24 cellular contexts compared by ENCODE assay signal in the genomic region with DNA sequence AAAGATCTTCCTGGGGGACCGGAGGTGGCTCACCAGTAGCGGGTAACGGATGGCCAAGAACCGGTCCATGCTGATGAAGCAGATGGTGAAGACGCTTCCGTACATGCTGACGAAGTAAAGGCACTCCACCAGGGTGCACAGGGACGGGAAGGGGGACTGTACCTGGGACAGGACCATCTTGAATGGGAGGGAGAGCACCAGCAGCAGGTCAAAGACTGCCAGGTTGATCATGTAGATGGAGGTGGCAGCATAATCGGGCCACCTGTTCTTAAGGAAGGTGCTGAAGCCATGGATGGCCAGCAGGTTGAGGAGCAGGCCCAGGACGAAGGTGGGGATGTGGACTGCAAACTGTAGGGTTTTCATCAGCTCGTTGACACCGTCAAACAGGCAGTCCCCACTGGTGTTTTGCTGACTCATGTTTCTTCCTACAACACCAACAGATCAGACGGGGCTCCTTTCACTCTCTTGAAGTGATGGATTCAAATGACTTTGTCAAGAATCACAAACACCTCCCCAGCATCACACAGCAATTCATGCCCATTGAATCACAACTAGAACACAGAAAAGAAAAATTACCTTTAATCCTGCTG. TPM values are rescaled to one million over a fixed set of nuclear protein-coding genes. Genes with fewer than 3 reads are reported as not detected.
DNase-seq lines count a peak whose midpoint lies in the region; ATAC-seq, FAIRE-seq and TF ChIP-seq lines count a peak whose summit lies in the region.
"Had no signal": no experiment of that assay in that cellular context is flagged by ENCODE, and none has a peak within 500 bp of the region (broad histone marks: within the 10 kb centered on the region; RNA-seq: fewer than 3 reads in every experiment).

No MANE protein-coding gene starts in this region.

- H3K9ac ChIP-seq in HepG2 (ENCODE audit: insufficient read depth, low read depth, low read length), result no peak overlapping the region

- intact Hi-C loops in HepG2 (cut with micrococcal nuclease; ENCODE audit: unreplicated experiment), result no loop called here

- H3K27me3 Mint-ChIP-seq in activated CD8-positive, alpha-beta memory T cell treated with anti-CD3 and anti-CD28 coated beads, Interleukin-2, amount 10 ng/mL, durations not matched to agents 7 days and 5 days, result peaks cover 10% of the 10 kb centered on the region

- H3K36me3 Mint-ChIP-seq in activated CD8-positive, alpha-beta memory T cell treated with anti-CD3 and anti-CD28 coated beads, Interleukin-2, amount 10 ng/mL, durations not matched to agents 7 days and 5 days, result peaks cover 41% of the 10 kb centered on the region

- no peak overlapping the region for H3K4me2 ChIP-seq in HepG2 (ENCODE audit: low read depth, low read length)

- in situ Hi-C loops in HepG2 (cut with HindIII; ENCODE audit: extremely low pct_ligation_motif_present, low pct_unique_long_range_greater_than_20kb), result no loop called here

- H3K36me3 ChIP-seq in HepG2 (replicated peaks in 1 of 2; ENCODE audit: control insufficient read depth in 1 of 2, insufficient read depth in 2 of 2, low read length in 2 of 2), result no peaks in the 10 kb centered on the region
- no peaks in the 10 kb centered on the region for H3K36me3 ChIP-seq in suprapubic skin
- H3K36me3 ChIP-seq: adrenal gland, breast epithelium, heart left ventricle, left lung, MG63, uterus had no signal

- BruUV-seq in HepG2 (replicated peaks; lab: Mats Ljungman, UMichigan), result no TSS peak

- TF ChIP-seq EP300 in HepG2 (IDR thresholded peaks at IDR 0.05; ENCODE audit: low read depth in 2 of 2, low read length in 2 of 2) (no peak), HepG2 (CRISPR knock-in tag; IDR thresholded peaks at IDR 0.05; ENCODE audit: borderline replicate concordance) (no peak), suprapubic skin (IDR thresholded peaks at IDR 0.05) (no peak)

- H3K4me3 ChIP-seq in HepG2 (replicated peaks in 1 of 3; ENCODE audit: insufficient read depth in 1 of 3, low read depth in 2 of 3, low read length in 3 of 3) (no peak overlapping the region), suprapubic skin (no peak overlapping the region)
- H3K4me3 ChIP-seq: adrenal gland, breast epithelium, heart left ventricle, left lung, MG63, uterus had no signal

- POLR2A ChIA-PET in HepG2 (lab: Yijun Ruan, JAX), result no interaction called here

- no peak for TF ChIP-seq RAD21 in HepG2 (CRISPR knock-in tag; IDR thresholded peaks at IDR 0.05)

- H3K9me3 ChIP-seq in HepG2 (ENCODE audit: low read length) (no peaks in the 10 kb centered on the region), suprapubic skin (no peaks in the 10 kb centered on the region)
- H3K9me3 ChIP-seq: adrenal gland, breast epithelium, heart left ventricle, left lung, MG63, uterus had no signal

- 31% methylated on average over 13 of the region's 13 CpGs for WGBS in HepG2 (ENCODE audit: low lambda C conversion rate)
- 84% methylated on average over 13 of the region's 13 CpGs for WGBS in suprapubic skin

- CTCF ChIA-PET in activated CD8-positive, alpha-beta memory T cell treated with anti-CD3 and anti-CD28 coated beads, Interleukin-2, amount 10 ng/mL, durations not matched to agents 7 days and 5 days (lab: Charles Lee), result interaction anchor here (1.0 to 22.6 kb wide), 4 partner anchors 8 to 75 kb away, joined by 3 to 309 read pairs (median 4); no protein-coding TSS in a partner anchor
- CTCF ChIA-PET in HepG2 (lab: Yijun Ruan, JAX; ENCODE audit: low intra/inter-chr PET ratio, low total read pairs), result no interaction called here

- ATAC-seq in activated CD8-positive, alpha-beta memory T cell treated with anti-CD3 and anti-CD28 coated beads, Interleukin-2, amount 10 ng/mL, durations not matched to agents 7 days and 5 days, result no peak
- ATAC-seq in HepG2, result no peak
- ATAC-seq: heart left ventricle, left lung had no signal

- no peak for FAIRE-seq in HepG2 (lab: Jason Lieb, UNC)
- FAIRE-seq: small intestine had no signal

- H3K79me2 ChIP-seq in HepG2 (ENCODE audit: insufficient read depth, low read length), result no peaks in the 10 kb centered on the region

- peak; percentile 62 for DNase-seq in activated effector memory CD4-positive, alpha-beta T cell treated with anti-CD3 and anti-CD28 coated beads, Interleukin-2, amount 50 U/mL, for 16 hours
- DNase-seq in activated effector memory CD4-positive, alpha-beta T cell treated with Interleukin-2 at 50 U/mL for 16 hours, result no peak
- no peak for DNase-seq in activated CD8-positive, alpha-beta memory T cell treated with anti-CD3 and anti-CD28 coated beads, Interleukin-2, amount 10 ng/mL, durations not matched to agents 7 days and 5 days
- no peak for DNase-seq in HepG2 (ENCODE audit: low spot score)
- DNase-seq in suprapubic skin (ENCODE audit: low spot score in 2 of 2), result peak; percentile 36 to 69
- DNase-seq in NOMO-1 treated with dmso at 0.1 percent for 144 hours (lab: John Stamatoyannopoulos, UW; ENCODE audit: unreplicated experiment), result no peak
- no peak for DNase-seq in COLO829 (ENCODE audit: low spot score)
- no peak for DNase-seq in GM19240 (ENCODE audit: insufficient read length, low spot score)
- DNase-seq: cortex of kidney; MG63; NCI-H146; NCI-H82; nephron progenitor cell; OCI-M1; small intestine; stimulated activated CD4-positive, alpha-beta T cell treated with anti-CD3 and anti-CD28 coated beads, Interleukin-4, amount 100 ng/mL, for 1 hour; uterus had no signal

- H3K27me3 ChIP-seq in HepG2 (ENCODE audit: control insufficient read depth in 1 of 2, insufficient read depth in 2 of 2, low read length in 2 of 2) (peaks cover 11 to 71% of the 10 kb centered on the region in 2 experiments; a peak in 4 of 5 replicates), suprapubic skin (peaks cover 4% of the 10 kb centered on the region)
- H3K27me3 ChIP-seq: adrenal gland, breast epithelium, left lung, MG63, uterus had no signal

- H3K4me1 ChIP-seq in HepG2 (ENCODE audit: insufficient read depth, low read length), result peaks cover 16% of the 10 kb centered on the region
- no peaks in the 10 kb centered on the region for H3K4me1 ChIP-seq in suprapubic skin
- H3K4me1 ChIP-seq: adrenal gland, breast epithelium, left lung, uterus had no signal

- no peaks in the 10 kb centered on the region for H4K20me1 ChIP-seq in HepG2 (ENCODE audit: insufficient read depth, low read length)

- TF ChIP-seq CTCF in HepG2 (CRISPR knock-in tag; IDR thresholded peaks at IDR 0.05) (no peak), suprapubic skin (IDR thresholded peaks at IDR 0.05) (no peak)

- peak overlapping the region; percentile 8 for H3K27ac Mint-ChIP-seq in activated CD8-positive, alpha-beta memory T cell treated with anti-CD3 and anti-CD28 coated beads, Interleukin-2, amount 10 ng/mL, durations not matched to agents 7 days and 5 days
- H3K27ac Mint-ChIP-seq: nephron progenitor cell; progenitor cell of endocrine pancreas; T-helper 1 cell treated with Interleukin-12 subunit alpha and Interleukin-12 subunit beta and Interleukin-4 antibody, amounts not matched to agents 30 μg/mL and 1 μg/mL, for 36 hours had no signal

- H3K4me1 Mint-ChIP-seq in activated CD8-positive, alpha-beta memory T cell treated with anti-CD3 and anti-CD28 coated beads, Interleukin-2, amount 10 ng/mL, durations not matched to agents 7 days and 5 days, result peaks cover 73% of the 10 kb centered on the region

- H3K27ac ChIP-seq in HepG2 (ENCODE audit: extremely low read length, insufficient read depth, low read length) (no peak overlapping the region), suprapubic skin (no peak overlapping the region)
- H3K27ac ChIP-seq: adrenal gland, breast epithelium, C4-2B, heart left ventricle, left lung, uterus had no signal

- H2AFZ ChIP-seq in HepG2 (ENCODE audit: low read length), result no peak overlapping the region

- no peak overlapping the region for H3K4me3 Mint-ChIP-seq in activated CD8-positive, alpha-beta memory T cell treated with anti-CD3 and anti-CD28 coated beads, Interleukin-2, amount 10 ng/mL, durations not matched to agents 7 days and 5 days
- H3K4me3 Mint-ChIP-seq: nephron progenitor cell; T-helper 1 cell treated with Interleukin-12 subunit alpha and Interleukin-12 subunit beta and Interleukin-4 antibody, amounts not matched to agents 30 μg/mL and 1 μg/mL, for 36 hours had no signal

- TF ChIP-seq POLR2A in HepG2 (IDR thresholded peaks at IDR 0.05; ENCODE audit: insufficient read depth in 1 of 2, low read depth in 2 of 2, low read length in 2 of 2) (no peak), suprapubic skin (IDR thresholded peaks at IDR 0.05) (no peak)

- H3K9me3 Mint-ChIP-seq in activated CD8-positive, alpha-beta memory T cell treated with anti-CD3 and anti-CD28 coated beads, Interleukin-2, amount 10 ng/mL, durations not matched to agents 7 days and 5 days (ENCODE audit: low read depth), result no peaks in the 10 kb centered on the region
- H3K9me3 Mint-ChIP-seq: nephron progenitor cell; T-helper 1 cell treated with Interleukin-12 subunit alpha and Interleukin-12 subunit beta and Interleukin-4 antibody, amounts not matched to agents 30 μg/mL and 1 μg/mL, for 36 hours had no signal

RNA-seq across cellular contexts. Expression of gene GPR55, which starts 14.4 kb away (rescaled TPM):
- total RNA-seq in activated CD8-positive, alpha-beta memory T cell treated with anti-CD3 and anti-CD28 coated beads, Interleukin-2, amount 10 ng/mL, durations not matched to agents 7 days and 5 days, result 10 to 100 TPM; 42.1 to 58.8 TPM
- not detected in 2 replicates for total RNA-seq in HepG2 (2016; rRNA removed; fragmentation: Illumina TruSeq; extraction: Trizol)
- total RNA-seq in HepG2 (2016; cell fraction: cytosol; rRNA removed; fragmentation: Illumina TruSeq; extraction: Trizol; ENCODE audit: low read depth), result not detected in 2 replicates
- 0.04 TPM in 1 of 2 replicates, not detected in the other for total RNA-seq in HepG2 (2016; cell fraction: insoluble cytoplasmic fraction; rRNA removed; fragmentation: Illumina TruSeq; extraction: Trizol)
- not detected in 2 replicates for total RNA-seq in HepG2 (2016; cell fraction: membrane; rRNA removed; fragmentation: Illumina TruSeq; extraction: Trizol)
- total RNA-seq in HepG2 (2016; cell fraction: nucleus; rRNA removed; fragmentation: Illumina TruSeq; extraction: Trizol), result not detected in 2 replicates
- not detected in 2 replicates for polyA plus RNA-seq in HepG2 (2011; rRNA removed)
- polyA plus RNA-seq in HepG2 (2011; cell fraction: cytosol; rRNA removed), result 0.04 TPM in 1 of 2 replicates, not detected in the other
- polyA plus RNA-seq in HepG2 (2011; cell fraction: nucleus; rRNA removed), result 0.05 and 0.06 TPM in 2 replicates
- polyA plus RNA-seq in HepG2 (2012), result not detected in 2 replicates
- not detected in 2 replicates for polyA plus RNA-seq in HepG2 (2016; cell fraction: cytosol; fragmentation: Illumina TruSeq; extraction: Trizol; ENCODE audit: low read depth)
- not detected in 2 replicates for polyA plus RNA-seq in HepG2 (2016; cell fraction: insoluble cytoplasmic fraction; fragmentation: Illumina TruSeq; extraction: Trizol; ENCODE audit: low read depth)
- polyA plus RNA-seq in HepG2 (2016; cell fraction: membrane; fragmentation: Illumina TruSeq; extraction: Trizol; ENCODE audit: low read depth), result not detected in 2 replicates
- polyA plus RNA-seq in HepG2 (2016; cell fraction: nucleus; fragmentation: Illumina TruSeq; extraction: Trizol; ENCODE audit: insufficient read depth, low read depth), result 0.18 TPM in 1 of 2 replicates, not detected in the other
- polyA minus RNA-seq in HepG2 (2011; rRNA and poly(A)+ RNA removed; ENCODE audit: low replicate concordance), result 0.09 and 0.14 TPM in 2 replicates
- polyA minus RNA-seq in HepG2 (2011; cell fraction: cytosol; rRNA and poly(A)+ RNA removed), result not detected in 2 replicates
- polyA minus RNA-seq in HepG2 (2011; cell fraction: nucleus; rRNA and poly(A)+ RNA removed), result not detected in 2 replicates
- total RNA-seq in suprapubic skin, result 1 to 10 TPM in 1 of 4 donors, under 1 TPM in 1, not detected in 2; 0.72 to 1.2 TPM
- total RNA-seq: progenitor cell of endocrine pancreas, uterus had no signal

RNA-seq across cellular contexts. Expression of gene ITM2C, which starts 45.9 kb away (rescaled TPM):
- total RNA-seq in activated CD8-positive, alpha-beta memory T cell treated with anti-CD3 and anti-CD28 coated beads, Interleukin-2, amount 10 ng/mL, durations not matched to agents 7 days and 5 days, result 100 to 1,000 TPM in 1 of 2 experiments, 10 to 100 TPM in 1; 65.1 to 115 TPM
- total RNA-seq in HepG2 (2016; rRNA removed; fragmentation: Illumina TruSeq; extraction: Trizol), result 40.7 and 70.5 TPM in 2 replicates
- total RNA-seq in HepG2 (2016; cell fraction: cytosol; rRNA removed; fragmentation: Illumina TruSeq; extraction: Trizol; ENCODE audit: low read depth), result 13.6 and 14.1 TPM in 2 replicates
- 40.7 and 74.0 TPM in 2 replicates for total RNA-seq in HepG2 (2016; cell fraction: insoluble cytoplasmic fraction; rRNA removed; fragmentation: Illumina TruSeq; extraction: Trizol)
- 30.7 and 33.5 TPM in 2 replicates for total RNA-seq in HepG2 (2016; cell fraction: membrane; rRNA removed; fragmentation: Illumina TruSeq; extraction: Trizol)
- 49.2 and 56.2 TPM in 2 replicates for total RNA-seq in HepG2 (2016; cell fraction: nucleus; rRNA removed; fragmentation: Illumina TruSeq; extraction: Trizol)
- polyA plus RNA-seq in HepG2 (2011; rRNA removed), result 270 and 321 TPM in 2 replicates
- 356 TPM in 2 replicates for polyA plus RNA-seq in HepG2 (2011; cell fraction: cytosol; rRNA removed)
- polyA plus RNA-seq in HepG2 (2011; cell fraction: nucleus; rRNA removed), result 111 and 119 TPM in 2 replicates
- polyA plus RNA-seq in HepG2 (2012), result 124 and 196 TPM in 2 replicates
- 18.9 and 24.2 TPM in 2 replicates for polyA plus RNA-seq in HepG2 (2016; cell fraction: cytosol; fragmentation: Illumina TruSeq; extraction: Trizol; ENCODE audit: low read depth)
- 53.1 and 56.4 TPM in 2 replicates for polyA plus RNA-seq in HepG2 (2016; cell fraction: insoluble cytoplasmic fraction; fragmentation: Illumina TruSeq; extraction: Trizol; ENCODE audit: low read depth)
- polyA plus RNA-seq in HepG2 (2016; cell fraction: membrane; fragmentation: Illumina TruSeq; extraction: Trizol; ENCODE audit: low read depth), result 32.9 and 35.3 TPM in 2 replicates
- 111 and 121 TPM in 2 replicates for polyA plus RNA-seq in HepG2 (2016; cell fraction: nucleus; fragmentation: Illumina TruSeq; extraction: Trizol; ENCODE audit: insufficient read depth, low read depth)
- polyA minus RNA-seq in HepG2 (2011; rRNA and poly(A)+ RNA removed; ENCODE audit: low replicate concordance), result 108 and 408 TPM in 2 replicates
- 84.7 and 140 TPM in 2 replicates for polyA minus RNA-seq in HepG2 (2011; cell fraction: cytosol; rRNA and poly(A)+ RNA removed)
- polyA minus RNA-seq in HepG2 (2011; cell fraction: nucleus; rRNA and poly(A)+ RNA removed), result 20.1 and 24.2 TPM in 2 replicates
- 10 to 100 TPM in 3 of 4 donors, 1 to 10 TPM in 1; 9.0 to 17.9 (median 11.4) TPM for total RNA-seq in suprapubic skin

Comparison
In these comparisons a context has a peak if more than half of its experiments do, and no peak if none do; other contexts are left out.
1. DNase-seq: peak in activated effector memory CD4-positive, alpha-beta T cell treated with anti-CD3 and anti-CD28 coated beads, Interleukin-2, amount 50 U/mL, for 16 hours (single experiment) and suprapubic skin (2 of 2); none in activated effector memory CD4-positive, alpha-beta T cell treated with Interleukin-2 at 50 U/mL for 16 hours (single experiment), activated CD8-positive, alpha-beta memory T cell treated with anti-CD3 and anti-CD28 coated beads, Interleukin-2, amount 10 ng/mL, durations not matched to agents 7 days and 5 days (single experiment), HepG2 (single experiment), NOMO-1 treated with dmso at 0.1 percent for 144 hours (single experiment), COLO829 (single experiment) and GM19240 (single experiment).
2. RNA of gene GPR55, which starts 14.4 kb away (total RNA-seq): 42.1 to 58.8 TPM in activated CD8-positive, alpha-beta memory T cell treated with anti-CD3 and anti-CD28 coated beads, Interleukin-2, amount 10 ng/mL, durations not matched to agents 7 days and 5 days; 0.72 to 1.2 TPM in suprapubic skin and 0.04 TPM in HepG2; every median in the first group is over 10 times any median in the second.